1 cellular context compared by ENCODE assay signal in genomic region chr4:143397335-143397734, GRCh38.
A peak's percentile ranks its signal among the peaks of the same experiment; 100 is the strongest.
TF ChIP-seq lines count a peak whose summit lies in the region.

No MANE protein-coding gene starts in this region.

TF ChIP-seq in HepG2, 621 proteins besides CTCF, POLR2A, EP300 and RAD21:
- TF ChIP-seq ZNF550 (CRISPR knock-in tag; IDR thresholded peaks at IDR 0.05; ENCODE audit: borderline replicate concordance) (no peak), ATF7 (IDR thresholded peaks at IDR 0.05) (peak; percentile 44; the same call in 1 of the 2 replicates), ATF7 (CRISPR knock-in tag; IDR thresholded peaks at IDR 0.05) (no peak)
